In the genomic region with DNA sequence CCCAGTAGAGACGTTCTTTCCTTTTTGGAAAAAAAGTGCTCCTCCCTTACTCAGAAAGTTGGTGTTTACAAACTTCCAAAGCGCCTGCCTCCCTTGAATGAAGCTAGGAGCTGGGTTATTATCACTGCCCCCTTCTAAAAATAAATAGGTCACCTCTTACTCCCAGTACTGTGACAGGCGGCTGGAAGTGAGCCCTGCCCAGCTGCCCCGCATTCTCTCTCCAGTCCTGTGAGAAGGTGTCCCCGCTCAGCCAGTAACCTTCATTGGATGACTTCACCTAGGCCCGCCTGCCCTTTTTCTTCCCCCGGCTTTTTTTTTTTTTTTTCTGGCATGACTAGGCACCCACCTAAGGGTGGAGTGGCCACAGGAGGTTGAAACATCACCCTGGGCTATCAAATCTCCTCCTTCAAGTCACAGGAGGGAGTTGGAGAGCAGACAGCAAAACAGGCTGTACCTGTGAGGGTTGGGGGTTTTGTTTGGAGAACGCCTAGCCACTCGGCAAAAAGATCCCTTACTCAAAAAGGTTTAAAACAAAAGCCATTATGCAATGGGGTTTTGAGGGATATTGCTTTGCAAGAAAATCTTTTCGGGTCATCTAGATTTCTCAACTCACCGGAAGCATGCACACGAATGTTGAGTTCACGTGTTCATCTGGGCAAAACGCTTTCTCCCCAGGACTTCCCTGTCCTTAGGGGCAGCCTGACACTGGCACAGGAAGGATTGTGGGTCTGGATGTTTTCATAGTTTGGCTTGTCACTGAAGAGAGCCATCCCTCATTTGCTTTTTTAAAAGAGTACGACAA, we compare ENCODE assay signal across 9 cellular contexts. TPM values are rescaled to one million over a fixed set of nuclear protein-coding genes. Genes with fewer than 3 reads are reported as not detected.
DNase-seq lines count a peak whose midpoint lies in the region; ATAC-seq, FAIRE-seq and TF ChIP-seq lines count a peak whose summit lies in the region.
"Had no signal": no experiment of that assay in that cellular context is flagged by ENCODE, and none has a peak within 500 bp of the region (broad histone marks: within the 10 kb centered on the region; RNA-seq: fewer than 3 reads in every experiment).

No MANE protein-coding gene starts in this region.

- CTCF ChIA-PET in H1 (lab: Charles Lee; ENCODE audit: partially characterized antibody) = interaction anchor here (0.8 to 1.3 kb wide), 2 partner anchors 25 to 39 kb away, joined by 3 read pairs; no protein-coding TSS in a partner anchor

- no peak overlapping the region for H4K8ac ChIP-seq in H1 (ENCODE audit: extremely low read depth, insufficient read depth, low read length)

- no peak for TF ChIP-seq CTCF in H1 (IDR thresholded peaks at IDR 0.05; ENCODE audit: control extremely low read depth in 1 of 3, insufficient read depth in 1 of 3, low read depth in 1 of 3, low read length in 3 of 3)

- H4K20me1 ChIP-seq in H1 (replicated peaks in 1 of 2; ENCODE audit: control insufficient read depth in 1 of 2, insufficient read depth in 2 of 2, low read length in 2 of 2) = no peaks in the 10 kb centered on the region

- H4K91ac ChIP-seq in H1 (replicated peaks; ENCODE audit: insufficient read length, low read length) = no peak overlapping the region

- H3K9ac ChIP-seq in H1 (replicated peaks in 1 of 4; ENCODE audit: extremely low read depth in 1 of 4, low read depth in 3 of 4, low read length in 3 of 4) (no peak overlapping the region), mucosa of stomach (ENCODE audit: low read length) (peak overlapping the region; percentile 66)
- H3K9ac ChIP-seq: BLaER1 had no signal

- H3K56ac ChIP-seq in H1 (replicated peaks; ENCODE audit: insufficient read length, low read depth, low read length) = no peak overlapping the region

- no peak overlapping the region for H2BK15ac ChIP-seq in H1 (ENCODE audit: low read length)

- no peaks in the 10 kb centered on the region for H3K27me3 ChIP-seq in H1 (replicated peaks in 1 of 4; ENCODE audit: control insufficient read depth in 3 of 4, extremely low read depth in 1 of 4, insufficient read depth in 3 of 4, low read length in 3 of 4)
- no peaks in the 10 kb centered on the region for H3K27me3 ChIP-seq in mucosa of stomach (ENCODE audit: control insufficient read depth, insufficient read depth, low read length)
- H3K27me3 ChIP-seq: BLaER1 had no signal

- WGBS in H1 (ENCODE audit: extremely low coverage in 1 of 2, insufficient coverage in 1 of 2, insufficient read length in 1 of 2, insufficient replicate concordance in 2 of 2, low coverage in 1 of 2, low lambda C conversion rate in 2 of 2, missing lambda C conversion rate in 1 of 2), 2 experiments = 50% methylated on average over 13 of the region's 15 CpGs; no CpG with 5 or more reads in 1 of the 2 experiments

- H3K79me1 ChIP-seq in H1 (ENCODE audit: low read depth, low read length) = no peaks in the 10 kb centered on the region

- no peak overlapping the region for H3K27ac Mint-ChIP-seq in T-helper 17 cell
- H3K27ac Mint-ChIP-seq in activated naive CD4-positive, alpha-beta T cell treated with anti-CD3 and anti-CD28 coated beads, Interleukin-2, amount 50 U/mL, for 72 hours = no peak overlapping the region

- H3K36me3 Mint-ChIP-seq in T-helper 17 cell (ENCODE audit: low read depth) = peaks cover 3% of the 10 kb centered on the region
- H3K36me3 Mint-ChIP-seq in activated naive CD4-positive, alpha-beta T cell treated with anti-CD3 and anti-CD28 coated beads, Interleukin-2, amount 50 U/mL, for 72 hours = peaks cover 20 to 23% of the 10 kb centered on the region in 2 donors

- H3K4me2 ChIP-seq in H1 (ENCODE audit: insufficient read depth in 1 of 2, low read depth in 2 of 2, low read length in 2 of 2) = peak overlapping the region in 1 of 2 experiments; percentile 50; a peak in 2 of 4 replicates
- H3K4me2 ChIP-seq: BLaER1 had no signal

- H3K18ac ChIP-seq in H1 (ENCODE audit: extremely low read depth, low read length) = no peak overlapping the region

- no peaks in the 10 kb centered on the region for H3K79me2 ChIP-seq in H1 (ENCODE audit: control insufficient read depth in 1 of 2, insufficient read depth in 2 of 2, low read length in 2 of 2)

- H3K9me3 Mint-ChIP-seq in activated naive CD4-positive, alpha-beta T cell treated with anti-CD3 and anti-CD28 coated beads, Interleukin-2, amount 50 U/mL, for 72 hours = peaks cover 0 to 18% of the 10 kb centered on the region in 2 donors

- no peaks in the 10 kb centered on the region for H3K27me3 Mint-ChIP-seq in T-helper 17 cell

- no peak for TF ChIP-seq RAD21 in H1 (IDR thresholded peaks at IDR 0.05 in 1 of 2, conservative IDR thresholded peaks at IDR 0.05 in 1 of 2; ENCODE audit: low read depth in 2 of 2, low read length in 2 of 2)

- H3K27ac ChIP-seq in H1 (ENCODE audit: low read depth, low read length) = no peak overlapping the region
- H3K27ac ChIP-seq: BLaER1 had no signal

- H2BK12ac ChIP-seq in H1 (ENCODE audit: low read depth, low read length) = no peak overlapping the region

- DNase-seq in CD1c-positive myeloid dendritic cell (ENCODE audit: extremely low spot score) (peak; percentile 17), NCI-H2171 (lab: John Stamatoyannopoulos, UW) (peak; percentile 62), H1 (ENCODE audit: low read depth in 1 of 2, low spot score in 2 of 2) (peak; percentile 13 to 55), T-helper 17 cell (no peak)
- no peak for DNase-seq in activated naive CD4-positive, alpha-beta T cell treated with anti-CD3 and anti-CD28 coated beads, Interleukin-2, amount 50 U/mL, for 72 hours (ENCODE audit: low spot score in 2 of 2)
- DNase-seq in central memory CD4-positive, alpha-beta T cell = no peak

- H3K4me1 Mint-ChIP-seq in T-helper 17 cell = peaks cover 23% of the 10 kb centered on the region

- H3K9me3 ChIP-seq in H1 (ENCODE audit: insufficient read depth in 2 of 2, low read depth in 1 of 2, low read length in 1 of 2) = no peaks in the 10 kb centered on the region
- no peaks in the 10 kb centered on the region for H3K9me3 ChIP-seq in mucosa of stomach (ENCODE audit: control insufficient read depth, low read length)
- H3K9me3 ChIP-seq in T-helper 17 cell (ENCODE audit: control insufficient read depth, low read length, poor library complexity, severe bottlenecking) = no peaks in the 10 kb centered on the region
- H3K9me3 ChIP-seq: BLaER1 had no signal

- H2AK5ac ChIP-seq in H1 (ENCODE audit: low read depth, low read length) = no peak overlapping the region

- no peak overlapping the region for H4K5ac ChIP-seq in H1 (ENCODE audit: insufficient read length, low read depth, low read length)

- peak overlapping the region; percentile 94 for H2AFZ ChIP-seq in H1 (ENCODE audit: low read length)

- H3K4me1 ChIP-seq in H1 (replicated peaks in 1 of 4; ENCODE audit: control insufficient read depth in 3 of 4, insufficient read depth in 4 of 4, low read length in 3 of 4) (peaks cover 0 to 9% (median 2%) of the 10 kb centered on the region in 4 experiments; a peak in 4 of 7 replicates), mucosa of stomach (ENCODE audit: control insufficient read depth, insufficient read depth, low read length) (peaks cover 6% of the 10 kb centered on the region)
- H3K4me1 ChIP-seq: BLaER1 had no signal

- H2BK20ac ChIP-seq in H1 (ENCODE audit: low read length) = no peak overlapping the region

- H3K4me3 Mint-ChIP-seq in T-helper 17 cell = no peak overlapping the region

- no peak overlapping the region for H3K14ac ChIP-seq in H1 (ENCODE audit: insufficient read length)

- no peak overlapping the region for H3K23ac ChIP-seq in H1 (ENCODE audit: insufficient read length)

- no peak overlapping the region for H3K4me3 ChIP-seq in H1 (ENCODE audit: extremely low read depth in 1 of 4, insufficient read depth in 2 of 4, low read depth in 3 of 4, low read length in 4 of 4)
- H3K4me3 ChIP-seq in mucosa of stomach (ENCODE audit: low read length) = no peak overlapping the region
- H3K4me3 ChIP-seq: BLaER1 had no signal

- no peak for TF ChIP-seq EP300 in H1 (IDR thresholded peaks at IDR 0.05; ENCODE audit: borderline replicate concordance in 1 of 2, low read depth in 2 of 2, low read length in 2 of 2)

- no peaks in the 10 kb centered on the region for H3K36me3 ChIP-seq in H1 (ENCODE audit: control insufficient read depth in 2 of 4, insufficient read depth in 4 of 4, low read length in 3 of 4)
- no peaks in the 10 kb centered on the region for H3K36me3 ChIP-seq in mucosa of stomach (ENCODE audit: control insufficient read depth, insufficient read depth, low read length)

- no peak for ATAC-seq in T-helper 17 cell
- no peak for ATAC-seq in activated naive CD4-positive, alpha-beta T cell treated with anti-CD3 and anti-CD28 coated beads, Interleukin-2, amount 50 U/mL, for 72 hours
- no peak for ATAC-seq in HG03565 (IDR thresholded peaks at IDR 0.05; ENCODE audit: unreplicated experiment)

- no peak for TF ChIP-seq POLR2A in H1 (IDR thresholded peaks at IDR 0.05; ENCODE audit: control extremely low read depth in 1 of 2, low read depth in 2 of 2, low read length in 2 of 2)

- no peak overlapping the region for H2BK5ac ChIP-seq in H1 (ENCODE audit: low read depth, low read length)

- H2BK120ac ChIP-seq in H1 (replicated peaks; ENCODE audit: low read depth, low read length) = no peak overlapping the region

- H3K4ac ChIP-seq in H1 (replicated peaks; ENCODE audit: insufficient read length, low read depth, low read length) = no peak overlapping the region

- POLR2A ChIA-PET in H1 (lab: Charles Lee; ENCODE audit: partially characterized antibody) = no interaction called here

- no peak for FAIRE-seq in H1 (lab: Jason Lieb, UNC)

- no peaks in the 10 kb centered on the region for H3K23me2 ChIP-seq in H1 (ENCODE audit: low read depth, low read length)

TF ChIP-seq in H1, 55 proteins besides CTCF, POLR2A, EP300 and RAD21 (continues in another document):
- TF ChIP-seq TAF7 (optimal IDR thresholded peaks at IDR 0.05; ENCODE audit: borderline replicate concordance, low read depth, low read length) (no peak), KDM4A (IDR thresholded peaks at IDR 0.05; ENCODE audit: low read depth, low read length, severe bottlenecking) (no peak), MAFK (IDR thresholded peaks at IDR 0.05; ENCODE audit: low read depth, low read length) (peak; percentile 31; the same call in 1 of the 2 replicates), SP2 (IDR thresholded peaks at IDR 0.05; ENCODE audit: low read length) (no peak), ASH2L (IDR thresholded peaks at IDR 0.05; ENCODE audit: low read length) (peak; percentile 27), YY1 (IDR thresholded peaks at IDR 0.05; ENCODE audit: low read depth, low read length) (no peak)

RNA-seq across cellular contexts. Expression of gene ZNF622, which starts 43.3 kb away (rescaled TPM):
- 30.8 and 30.9 TPM in 2 replicates for total RNA-seq in H1 (2021; fragmentation: NEBNext Ultra II Directional; extraction: Animal tissue kit (Norgen Biotek cat#: 25700))
- polyA plus RNA-seq in H1 (2011; rRNA removed) = 8.8 and 8.9 TPM in 2 replicates
- polyA plus RNA-seq in H1 (2011; cell fraction: cytosol; rRNA removed) = 16.3 TPM
- polyA plus RNA-seq in H1 (2011; cell fraction: nucleus; rRNA removed) = 10.3 TPM
- 27.5 to 32.5 TPM (median 30.5 TPM) in 4 replicates for polyA plus RNA-seq in H1 (2012, experiment 1 of 2)
- polyA plus RNA-seq in H1 (2012, experiment 2 of 2) = 12.8 TPM
- polyA plus RNA-seq in H1 (2013, experiment 1 of 2) = 25.8 TPM
- 25.5 TPM for polyA plus RNA-seq in H1 (2013, experiment 2 of 2)
- polyA minus RNA-seq in H1 (2011; rRNA and poly(A)+ RNA removed) = 6.2 and 7.0 TPM in 2 replicates
- polyA minus RNA-seq in H1 (2011; cell fraction: cytosol; rRNA and poly(A)+ RNA removed) = 9.2 TPM
- polyA minus RNA-seq in H1 (2011; cell fraction: nucleus; rRNA and poly(A)+ RNA removed) = 9.2 TPM
- total RNA-seq in T-helper 17 cell = 10 to 100 TPM; 30.5 to 42.7 TPM
- total RNA-seq in activated naive CD4-positive, alpha-beta T cell treated with anti-CD3 and anti-CD28 coated beads, Interleukin-2, amount 50 U/mL, for 72 hours = 10 to 100 TPM; 24.4 to 37.3 TPM

Comparison
In these comparisons a context has a peak if more than half of its experiments do, and no peak if none do; other contexts are left out.
1. DNase-seq: peak in CD1c-positive myeloid dendritic cell (single experiment), NCI-H2171 (single experiment) and H1 (2 of 2); none in T-helper 17 cell (0 of 3), activated naive CD4-positive, alpha-beta T cell treated with anti-CD3 and anti-CD28 coated beads, Interleukin-2, amount 50 U/mL, for 72 hours (0 of 2) and central memory CD4-positive, alpha-beta T cell (single experiment).